ENCODE assay signal across 8 cellular contexts in the genomic region with DNA sequence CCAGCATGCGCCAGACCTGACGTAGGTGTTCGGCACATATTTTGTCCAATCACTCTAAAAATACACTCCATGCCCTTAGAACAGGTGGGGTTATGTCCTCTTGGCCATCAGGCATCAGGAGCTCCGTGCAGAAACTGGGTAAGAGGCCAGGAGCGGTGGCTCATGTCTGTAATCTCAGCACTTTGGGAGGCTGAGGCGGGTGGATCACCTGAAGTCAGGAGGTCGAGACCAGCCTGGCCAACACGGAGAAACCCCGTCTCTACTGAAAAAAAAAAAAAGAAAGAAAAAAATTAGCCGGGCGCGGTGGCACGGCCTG. TPM values are rescaled to one million over a fixed set of nuclear protein-coding genes. Genes with fewer than 3 reads are reported as not detected.
A peak's percentile ranks its signal among the peaks of the same experiment; 100 is the strongest.
DNase-seq lines count a peak whose midpoint lies in the region; ATAC-seq and TF ChIP-seq lines count a peak whose summit lies in the region.
"Not testable (repeated sequence)": the region's sequence is repeated elsewhere in the genome, so short reads cannot be mapped to it uniquely, and the experiment has no call there.

No MANE protein-coding gene starts in this region.

- H3K9me3 ChIP-seq in A673 (ENCODE audit: low read depth, low read length, poor library complexity, severe bottlenecking); HEK293 (ENCODE audit: control insufficient read depth, insufficient read depth, low read depth, low read length); duodenal mucosa (ENCODE audit: control insufficient read depth in 1 of 2, low read length in 2 of 2); right cardiac atrium (ENCODE audit: control insufficient read depth, low read length); spleen: not testable (repeated sequence)

- H3K27me3 ChIP-seq in A673 (replicated peaks; ENCODE audit: insufficient read depth, low read depth, low read length, poor library complexity); duodenal mucosa (ENCODE audit: control insufficient read depth in 1 of 2, insufficient read depth in 2 of 2, low read length in 2 of 2); right cardiac atrium (ENCODE audit: control insufficient read depth, insufficient read depth); spleen (replicated peaks in 1 of 7): not testable (repeated sequence)

- TF ChIP-seq CTCF in A673 (conservative IDR thresholded peaks at IDR 0.05; ENCODE audit: low read depth, low read length); HEK293 (tag by site-specific recombination; IDR thresholded peaks at IDR 0.05); natural killer cell (IDR thresholded peaks at IDR 0.05); spleen (IDR thresholded peaks at IDR 0.05 in 8 of 11, conservative IDR thresholded peaks at IDR 0.05 in 3 of 11): not testable (repeated sequence)

- H3K27me3 Mint-ChIP-seq in activated naive CD4-positive, alpha-beta T cell treated with anti-CD3 and anti-CD28 coated beads for 36 hours (ENCODE audit: low read depth); natural killer cell (ENCODE audit: low read depth in 2 of 2): not testable (repeated sequence)

- BruUV-seq in A673 (replicated peaks; lab: Mats Ljungman, UMichigan) = not testable (repeated sequence)

- not testable (repeated sequence) for TF ChIP-seq POLR2A in spleen (IDR thresholded peaks at IDR 0.05)

- H3K4me3 ChIP-seq in A673 (ENCODE audit: low read depth, low read length, poor library complexity, severe bottlenecking) (peak overlapping the region; percentile 77), HEK293 (ENCODE audit: low read depth, low read length) (peak overlapping the region; percentile 15), duodenal mucosa (ENCODE audit: low read depth in 1 of 2, low read length in 2 of 2) (peak overlapping the region; percentile 56 to 88), right cardiac atrium (ENCODE audit: low read length) (peak overlapping the region; percentile 6), spleen (peak overlapping the region in 5 of 8 donors; percentile 25 to 91 (median 74))

- peak overlapping the region; percentile 100 for H3K27ac Mint-ChIP-seq in activated naive CD4-positive, alpha-beta T cell treated with anti-CD3 and anti-CD28 coated beads for 36 hours
- H3K27ac Mint-ChIP-seq in natural killer cell = peak overlapping the region; percentile 100

- peaks cover 39% of the 10 kb centered on the region for H3K4me1 Mint-ChIP-seq in activated naive CD4-positive, alpha-beta T cell treated with anti-CD3 and anti-CD28 coated beads for 36 hours (ENCODE audit: low read depth)
- peaks cover 34 to 42% of the 10 kb centered on the region in 2 donors for H3K4me1 Mint-ChIP-seq in natural killer cell

- H3K27ac ChIP-seq in A673 (ENCODE audit: low read depth, low read length, poor library complexity, severe bottlenecking) (peak overlapping the region; percentile 97), HEK293 (ENCODE audit: extremely low read depth, low read depth, low read length) (peak overlapping the region; percentile 86), duodenal mucosa (ENCODE audit: low read depth, low read length) (peak overlapping the region; percentile 92), right cardiac atrium (ENCODE audit: low read length) (peak overlapping the region; percentile 100), spleen (peak overlapping the region; percentile 90 to 99 (median 98))

- peaks cover 19% of the 10 kb centered on the region for H3K36me3 Mint-ChIP-seq in activated naive CD4-positive, alpha-beta T cell treated with anti-CD3 and anti-CD28 coated beads for 36 hours (ENCODE audit: low read depth)
- H3K36me3 Mint-ChIP-seq in natural killer cell = not testable (repeated sequence)

- H3K4me1 ChIP-seq in A673 (ENCODE audit: insufficient read depth, low read length, poor library complexity, severe bottlenecking) = peaks cover 28% of the 10 kb centered on the region
- not testable (repeated sequence) for H3K4me1 ChIP-seq in HEK293 (ENCODE audit: control insufficient read depth, insufficient read depth, low read length)
- H3K4me1 ChIP-seq in duodenal mucosa (ENCODE audit: control insufficient read depth in 1 of 2, insufficient read depth in 2 of 2, low read length in 2 of 2) = peaks cover 30 to 39% of the 10 kb centered on the region in 2 donors
- peaks cover 11% of the 10 kb centered on the region for H3K4me1 ChIP-seq in right cardiac atrium (ENCODE audit: control insufficient read depth, insufficient read depth, low read length)
- peaks cover 28 to 62% (median 51%) of the 10 kb centered on the region in 6 donors for H3K4me1 ChIP-seq in spleen

- H3K9ac ChIP-seq in duodenal mucosa (ENCODE audit: low read depth in 1 of 2, low read length in 2 of 2) = peak overlapping the region; percentile 85 to 94

- peak overlapping the region; percentile 91 for H3K4me3 Mint-ChIP-seq in activated naive CD4-positive, alpha-beta T cell treated with anti-CD3 and anti-CD28 coated beads for 36 hours
- peak overlapping the region; percentile 97 for H3K4me3 Mint-ChIP-seq in natural killer cell

- intact Hi-C loops in A673 (cut with micrococcal nuclease; ENCODE audit: unreplicated experiment) = loop anchor here (2.0 kb wide), 1 partner anchor 33 kb away; no protein-coding TSS in a partner anchor
- intact Hi-C loops in activated naive CD4-positive, alpha-beta T cell treated with anti-CD3 and anti-CD28 coated beads for 36 hours (cut with micrococcal nuclease) = loop anchor here (1.0 to 2.0 kb wide), 4 partner anchors 33 to 571 kb away; a partner anchor contains a TSS
- intact Hi-C loops in right cardiac atrium (cut with DNase I); spleen (cut with DNase I; ENCODE audit: low total_unique reads): not testable (repeated sequence)
- intact Hi-C loops in natural killer cell (cut with micrococcal nuclease) = loop anchor here (2.0 to 5.0 kb wide), 2 partner anchors 33 to 571 kb away; a partner anchor contains a TSS

- CTCF ChIA-PET in A673 (lab: Charles Lee); activated naive CD4-positive, alpha-beta T cell treated with anti-CD3 and anti-CD28 coated beads for 36 hours (lab: Charles Lee): not testable (repeated sequence)
- CTCF ChIA-PET in HEK293 (lab: Yijun Ruan, JAX) = interaction anchor here (0.6 kb wide), 1 partner anchor 62 kb away, joined by 4 read pairs; a partner anchor contains a TSS

- peak in 1 of 2 donors; percentile 0 for ATAC-seq in right cardiac atrium
- not testable (repeated sequence) for ATAC-seq in natural killer cell

- POLR2A ChIA-PET in A673 (lab: Charles Lee; ENCODE audit: low non-redundant PET) = not testable (repeated sequence)
- POLR2A ChIA-PET in HEK293 (lab: Yijun Ruan, JAX) = interaction anchor here (0.7 to 2.7 kb wide), 9 partner anchors 16 to 478 kb away, joined by 3 to 18 read pairs (median 4); a partner anchor contains a TSS

- not testable (repeated sequence) for DNase-seq in A673 (ENCODE audit: low spot score); activated naive CD4-positive, alpha-beta T cell treated with anti-CD3 and anti-CD28 coated beads for 36 hours; natural killer cell; spleen
- DNase-seq in RPMI8226 (peak; percentile 66), right cardiac atrium (peak in 2 of 3 donors; percentile 50 to 57)

- H3K36me3 ChIP-seq in A673 (ENCODE audit: insufficient read depth, low read length, poor library complexity, severe bottlenecking) = peaks cover 21% of the 10 kb centered on the region
- H3K36me3 ChIP-seq in HEK293 (ENCODE audit: control insufficient read depth in 2 of 2, insufficient read depth in 1 of 2, low read length in 2 of 2) = peaks cover 9 to 42% of the 10 kb centered on the region in 2 experiments
- H3K36me3 ChIP-seq in duodenal mucosa (ENCODE audit: control insufficient read depth in 1 of 2, insufficient read depth in 2 of 2, low read length in 2 of 2) = peaks cover 12 to 26% of the 10 kb centered on the region in 2 donors
- peaks cover 0 to 40% (median 25%) of the 10 kb centered on the region in 6 donors for H3K36me3 ChIP-seq in spleen

- 16% methylated on average over 13 of the region's 13 CpGs for WGBS in right cardiac atrium
- 8 to 24% (median 18%) methylated on average over 13 of the region's 13 CpGs for WGBS in spleen, 5 donors

- not testable (repeated sequence) for H3K9me3 Mint-ChIP-seq in activated naive CD4-positive, alpha-beta T cell treated with anti-CD3 and anti-CD28 coated beads for 36 hours; natural killer cell

RNA-seq across cellular contexts. Expression of a gene that starts 1.1 kb away (rescaled TPM):
- 131 and 134 TPM in 2 replicates for total RNA-seq in A673 (2021)
- total RNA-seq in activated naive CD4-positive, alpha-beta T cell treated with anti-CD3 and anti-CD28 coated beads for 36 hours = 10 to 100 TPM; 83.7 to 93.8 TPM
- 10 to 100 TPM; 33.2 to 44.7 (median 38.7) TPM for total RNA-seq in right cardiac atrium
- 20.8 TPM for polyA plus RNA-seq in right cardiac atrium
- total RNA-seq in natural killer cell = 10 to 100 TPM; 66.1 to 82.8 (median 70.8) TPM
- 10 to 100 TPM; 37.0 to 64.7 (median 59.2) TPM for total RNA-seq in spleen
- polyA plus RNA-seq in spleen = 10 to 100 TPM; 17.5 to 29.4 (median 23.3) TPM

RNA-seq across cellular contexts. Expression of a gene that starts 24.6 kb away (rescaled TPM):
- 1.2 and 1.9 TPM in 2 replicates for total RNA-seq in A673 (2021)
- under 1 TPM in 1 of 2 experiments, not detected in 1; 0.40 TPM for total RNA-seq in activated naive CD4-positive, alpha-beta T cell treated with anti-CD3 and anti-CD28 coated beads for 36 hours
- total RNA-seq in right cardiac atrium = 1 to 10 TPM in 1 of 4 donors, under 1 TPM in 2, not detected in 1; 0.40 to 1.1 (median 0.47) TPM
- 0.16 TPM for polyA plus RNA-seq in right cardiac atrium
- 1 to 10 TPM; 4.5 to 6.4 (median 6.1) TPM for total RNA-seq in natural killer cell
- 1 to 10 TPM in 4 of 7 donors, under 1 TPM in 1, not detected in 2; 0.63 to 1.7 (median 1.1) TPM for total RNA-seq in spleen
- not detected for polyA plus RNA-seq in spleen

RNA-seq across cellular contexts. Expression of a gene that starts 33.4 kb away (rescaled TPM):
- total RNA-seq in A673 (2021) (172 and 176 TPM in 2 replicates), right cardiac atrium (100 to 1,000 TPM; 343 to 487 (median 377) TPM), natural killer cell (10 to 100 TPM; 55.7 to 72.6 (median 68.0) TPM), spleen (100 to 1,000 TPM in 4 of 7 donors, 10 to 100 TPM in 3; 61.7 to 134 (median 101) TPM)
- total RNA-seq in activated naive CD4-positive, alpha-beta T cell treated with anti-CD3 and anti-CD28 coated beads for 36 hours = 10 to 100 TPM; 61.2 to 63.9 TPM
- polyA plus RNA-seq in right cardiac atrium (322 TPM), spleen (10 to 100 TPM; 37.3 to 79.7 (median 66.7) TPM)

Comparison
In these comparisons a context has a peak if more than half of its experiments do, and no peak if none do; other contexts are left out.
1. H3K4me3 ChIP-seq: peak in every context shown above with its lines; median percentile 77 in A673; 74 in spleen; 72 in duodenal mucosa; 15 in HEK293; 6 in right cardiac atrium.